28 cellular contexts compared by ENCODE assay signal in the genomic region with DNA sequence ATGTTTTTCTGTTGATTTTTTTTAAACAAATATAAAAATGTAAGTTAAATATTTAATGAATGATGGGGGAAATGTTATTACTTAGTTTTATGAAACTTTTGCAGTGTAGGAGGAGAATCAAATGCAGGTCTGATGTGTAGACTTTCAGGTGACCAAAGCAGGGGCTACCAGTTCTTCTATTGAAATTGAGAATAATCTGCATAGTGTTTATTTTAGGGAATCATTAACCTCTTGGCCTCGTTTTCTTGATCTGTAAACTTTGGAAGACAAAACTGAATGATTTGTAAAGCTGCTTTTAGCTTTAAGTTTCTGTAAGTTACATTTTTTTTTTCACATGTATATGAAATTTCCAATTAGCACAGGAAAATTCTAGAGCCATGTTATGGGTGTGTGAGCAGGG.
"Had no signal": no experiment of that assay in that cellular context is flagged by ENCODE, and none has a peak within 500 bp of the region (broad histone marks: within the 10 kb centered on the region; RNA-seq: fewer than 3 reads in every experiment).

No MANE protein-coding gene starts in this region.

- FAIRE-seq: astrocyte, bronchial epithelial cell, frontal cortex had no signal

- H3K27ac Mint-ChIP-seq: activated CD8-positive, alpha-beta T cell treated with anti-CD3 and anti-CD28 coated beads for 36 hours; activated naive CD8-positive, alpha-beta T cell; activated T-helper 17 cell treated with anti-CD3 and anti-CD28 coated beads, Interleukin-2, amount 50 U/mL, for 72 hours; T-helper 17 cell; T-helper 2 cell treated with Interferon-gamma antibody and Interleukin-4, amounts not matched to agents 5 μg/mL and 100 μg/mL, for 36 hours had no signal

- H3K4me3 Mint-ChIP-seq: activated CD8-positive, alpha-beta T cell treated with anti-CD3 and anti-CD28 coated beads for 36 hours; activated naive CD8-positive, alpha-beta T cell; activated T-cell treated with anti-CD3 and anti-CD28 coated beads, Interleukin-2, amount 50 U/mL, for 4 hours; activated T-helper 17 cell treated with anti-CD3 and anti-CD28 coated beads, Interleukin-2, amount 50 U/mL, for 72 hours; central memory CD8-positive, alpha-beta T cell; T-helper 17 cell; T-helper 2 cell treated with Interferon-gamma antibody and Interleukin-4, amounts not matched to agents 5 μg/mL and 100 μg/mL, for 36 hours had no signal

- H3K9me3 Mint-ChIP-seq: activated CD8-positive, alpha-beta T cell treated with anti-CD3 and anti-CD28 coated beads for 36 hours; activated T-cell treated with anti-CD3 and anti-CD28 coated beads, Interleukin-2, amount 50 U/mL, for 4 hours; activated T-helper 17 cell treated with anti-CD3 and anti-CD28 coated beads, Interleukin-2, amount 50 U/mL, for 72 hours; central memory CD8-positive, alpha-beta T cell; T-helper 2 cell treated with Interferon-gamma antibody and Interleukin-4, amounts not matched to agents 5 μg/mL and 100 μg/mL, for 36 hours had no signal

- H3K27me3 ChIP-seq: brain microvascular endothelial cell had no signal

- ATAC-seq: activated CD8-positive, alpha-beta T cell treated with anti-CD3 and anti-CD28 coated beads for 36 hours; activated T-cell treated with anti-CD3 and anti-CD28 coated beads, Interleukin-2, amount 50 U/mL, for 4 hours; activated T-helper 17 cell treated with anti-CD3 and anti-CD28 coated beads, Interleukin-2, amount 50 U/mL, for 72 hours; esophagus mucosa; T-helper 17 cell had no signal

- H3K27me3 Mint-ChIP-seq: activated CD8-positive, alpha-beta T cell treated with anti-CD3 and anti-CD28 coated beads for 36 hours; activated naive CD8-positive, alpha-beta T cell; activated T-helper 17 cell treated with anti-CD3 and anti-CD28 coated beads, Interleukin-2, amount 50 U/mL, for 72 hours; central memory CD8-positive, alpha-beta T cell; T-helper 17 cell had no signal

- H3K36me3 ChIP-seq: brain microvascular endothelial cell had no signal

- H3K27ac ChIP-seq: brain microvascular endothelial cell had no signal

- DNase-seq: activated CD4-positive, alpha-beta T cell treated with anti-CD3 and anti-CD28 coated beads for 48 hours; activated CD4-positive, alpha-beta T cell treated with anti-CD3 and anti-CD28 coated beads, Interleukin-2, amount 50 U/mL, for 1 hour; activated CD4-positive, alpha-beta T cell treated with anti-CD3 and anti-CD28 coated beads, Interleukin-2, amount 50 U/mL, for 48 hours; activated CD8-positive, alpha-beta memory T cell treated with anti-CD3 and anti-CD28 coated beads for 24 hours; activated CD8-positive, alpha-beta T cell treated with anti-CD3 and anti-CD28 coated beads for 36 hours; activated effector memory CD4-positive, alpha-beta T cell treated with Interleukin-2 at 50 U/mL for 16 hours; activated gamma-delta T cell treated with Interleukin-2 at 50 U/mL for 16 hours; activated naive CD4-positive, alpha-beta T cell treated with anti-CD3 and anti-CD28 coated beads, Interleukin-2, amount 50 U/mL, for 16 hours; activated naive CD4-positive, alpha-beta T cell treated with Interleukin-2 at 50 U/mL for 16 hours; activated T-cell treated with anti-CD3 and anti-CD28 coated beads, Interleukin-2, amount 50 U/mL, for 4 hours; amniotic stem cell; anterior cingulate cortex; brain microvascular endothelial cell; cortex of kidney; effector CD8-positive, alpha-beta T cell; foreskin fibroblast; head of caudate nucleus; T-helper 1 cell; T-helper 17 cell; T1000 had no signal

- H3K4me1 Mint-ChIP-seq: activated T-helper 17 cell treated with anti-CD3 and anti-CD28 coated beads, Interleukin-2, amount 50 U/mL, for 72 hours; central memory CD8-positive, alpha-beta T cell had no signal
